In the genomic region with DNA sequence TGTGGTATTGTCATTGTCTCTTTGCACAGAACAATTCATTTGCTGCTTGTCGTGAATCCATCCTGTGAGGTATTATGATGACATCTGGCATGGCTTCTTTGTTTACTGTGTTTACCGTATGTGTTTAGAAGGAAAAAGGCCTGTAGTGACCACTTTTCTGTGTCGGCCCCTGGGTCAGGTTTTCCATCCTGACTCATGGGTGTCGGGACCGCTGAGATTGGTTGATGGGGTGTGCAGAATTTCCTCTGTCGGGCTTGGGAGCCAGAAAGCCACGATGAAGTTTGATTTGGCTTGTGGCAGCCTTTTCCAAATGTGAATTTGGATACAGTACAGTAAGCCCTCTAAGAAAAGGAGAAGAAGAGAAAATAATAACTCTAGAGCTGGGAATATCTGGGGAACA, we compare ENCODE assay signal across 10 cellular contexts.
DNase-seq lines count a peak whose midpoint lies in the region; ATAC-seq, FAIRE-seq and TF ChIP-seq lines count a peak whose summit lies in the region.
"Had no signal": no experiment of that assay in that cellular context is flagged by ENCODE, and none has a peak within 500 bp of the region (broad histone marks: within the 10 kb centered on the region; RNA-seq: fewer than 3 reads in every experiment).

No MANE protein-coding gene starts in this region.

- dilution Hi-C loops in IMR-90 (cut with HindIII; ENCODE audit: low sequenced_read_pairs, unreplicated experiment): no loop called here
- dilution Hi-C loops in keratinocyte (cut with MboI; ENCODE audit: extremely low pct_ligation_motif_present, low sequenced_read_pairs): no loop called here

- H3K27ac ChIP-seq in IMR-90 (ENCODE audit: insufficient read depth, low read length): peak overlapping the region; percentile 75
- H3K27ac ChIP-seq in ascending aorta: peak overlapping the region; percentile 92 to 97
- H3K27ac ChIP-seq in keratinocyte (ENCODE audit: control insufficient read depth, insufficient read depth, low read length): peak overlapping the region; percentile 90
- peak overlapping the region; percentile 87 to 96 (median 89) for H3K27ac ChIP-seq in stomach

- POLR2A ChIA-PET in IMR-90 (lab: Charles Lee; ENCODE audit: unreplicated experiment): no interaction called here
- POLR2A ChIA-PET in activated CD4-positive, alpha-beta memory T cell treated with anti-CD3 and anti-CD28 coated beads for 36 hours (lab: Charles Lee): no interaction called here

- no peaks in the 10 kb centered on the region for H3K9me3 Mint-ChIP-seq in activated CD4-positive, alpha-beta memory T cell treated with anti-CD3 and anti-CD28 coated beads for 36 hours

- no peak for TF ChIP-seq EP300 in stomach (IDR thresholded peaks at IDR 0.05)

- H3K79me1 ChIP-seq in IMR-90 (ENCODE audit: low read depth in 1 of 2, low read length in 2 of 2): peaks cover 29 to 72% of the 10 kb centered on the region in 2 experiments

- BruUV-seq in IMR-90 (replicated peaks; lab: Mats Ljungman, UMichigan): no TSS peak

- peaks cover 66% of the 10 kb centered on the region for H4K20me1 ChIP-seq in IMR-90 (ENCODE audit: insufficient read depth, low read length)
- H4K20me1 ChIP-seq in keratinocyte (ENCODE audit: control insufficient read depth, extremely low read depth, insufficient read depth, low read length): no peaks in the 10 kb centered on the region

- H3K4me1 Mint-ChIP-seq in activated CD4-positive, alpha-beta memory T cell treated with anti-CD3 and anti-CD28 coated beads for 36 hours (ENCODE audit: low read depth): peaks cover 31% of the 10 kb centered on the region

- WGBS in IMR-90 (ENCODE audit: extremely low coverage in 2 of 2, insufficient read length in 1 of 2), 2 experiments: 3% methylated on average over 3 of the region's 7 CpGs; no CpG with 5 or more reads in 1 of the 2 experiments
- WGBS in stomach, 5 donors: 13 to 30% (median 17%) methylated on average over 7 of the region's 7 CpGs

- H2BK20ac ChIP-seq in IMR-90 (ENCODE audit: low read depth, low read length): peak overlapping the region; percentile 43; the same call in 1 of the 2 replicates

- intact Hi-C loops in IMR-90 (cut with micrococcal nuclease) (no loop called here), ascending aorta (cut with DNase I) (loop anchor here (1.0 to 5.0 kb wide), 6 partner anchors 23 to 169 kb away; no protein-coding TSS in a partner anchor), stomach (cut with DNase I; ENCODE audit: low total_unique reads) (no loop called here)
- intact Hi-C loops in activated CD4-positive, alpha-beta memory T cell treated with anti-CD3 and anti-CD28 coated beads for 36 hours (cut with micrococcal nuclease): no loop called here

- no peak for TF ChIP-seq RAD21 in IMR-90 (IDR thresholded peaks at IDR 0.05; ENCODE audit: low read length)

- peak overlapping the region; percentile 87 for H3K4ac ChIP-seq in IMR-90 (ENCODE audit: low read depth, low read length)

- H3K4me1 ChIP-seq in IMR-90 (ENCODE audit: control insufficient read depth, insufficient read depth, low read length): peaks cover 22% of the 10 kb centered on the region
- peaks cover 38 to 51% of the 10 kb centered on the region in 2 donors for H3K4me1 ChIP-seq in ascending aorta
- H3K4me1 ChIP-seq in keratinocyte (ENCODE audit: control insufficient read depth, extremely low read depth, insufficient read depth, low read length): peaks cover 62% of the 10 kb centered on the region
- H3K4me1 ChIP-seq in stomach: peaks cover 52 to 90% (median 67%) of the 10 kb centered on the region in 4 donors

- H4K8ac ChIP-seq in IMR-90 (ENCODE audit: low read depth in 2 of 2, low read length in 2 of 2): peak overlapping the region; percentile 38 to 43; a peak in 3 of 4 replicates

- peaks cover 4% of the 10 kb centered on the region for H3K36me3 Mint-ChIP-seq in activated CD4-positive, alpha-beta memory T cell treated with anti-CD3 and anti-CD28 coated beads for 36 hours

- peak overlapping the region; percentile 87 for H3K23ac ChIP-seq in IMR-90 (ENCODE audit: low read depth, low read length)

- H3K9ac ChIP-seq in IMR-90 (ENCODE audit: low read depth, low read length) (peak overlapping the region; percentile 32), keratinocyte (ENCODE audit: control insufficient read depth, extremely low read depth, insufficient read depth, low read length) (peak overlapping the region; percentile 67)

- peak overlapping the region; percentile 62 for H2AK5ac ChIP-seq in IMR-90 (ENCODE audit: low read depth, low read length)

- peak overlapping the region; percentile 45; the same call in 2 of the 3 replicates for H2BK15ac ChIP-seq in IMR-90 (ENCODE audit: low read depth, low read length)

- H3K14ac ChIP-seq in IMR-90 (replicated peaks; ENCODE audit: low read depth, low read length): peak overlapping the region; percentile 85

- peak overlapping the region; percentile 32 for H4K5ac ChIP-seq in IMR-90 (ENCODE audit: low read depth, low read length)

- peaks cover 22% of the 10 kb centered on the region for H3K9me1 ChIP-seq in IMR-90 (ENCODE audit: insufficient read depth, low read length)
- no peaks in the 10 kb centered on the region for H3K9me1 ChIP-seq in keratinocyte (ENCODE audit: control insufficient read depth, extremely low read depth, insufficient read depth, low read length)

- H3K36me3 ChIP-seq in IMR-90 (ENCODE audit: control insufficient read depth, insufficient read depth, low read length): 0 out of 2 replicates have a peak, but pooled peaks cover 1% of the 10 kb centered on the region
- no peaks in the 10 kb centered on the region for H3K36me3 ChIP-seq in ascending aorta
- no peaks in the 10 kb centered on the region for H3K36me3 ChIP-seq in keratinocyte (ENCODE audit: control insufficient read depth in 2 of 2, extremely low read depth in 1 of 2, insufficient read depth in 2 of 2, low read length in 2 of 2)
- H3K36me3 ChIP-seq in stomach: no peaks in the 10 kb centered on the region

- ATAC-seq in IMR-90 (ENCODE audit: low read depth) (peak; percentile 49), GM21390 (IDR thresholded peaks at IDR 0.05; ENCODE audit: unreplicated experiment) (no peak)

- no peak for FAIRE-seq in keratinocyte (lab: Jason Lieb, UNC)
- FAIRE-seq: endometrium had no signal

- TF ChIP-seq CTCF in IMR-90 (conservative IDR thresholded peaks at IDR 0.05; ENCODE audit: low read depth, low read length): no peak
- TF ChIP-seq CTCF in ascending aorta (IDR thresholded peaks at IDR 0.05): no peak
- no peak for TF ChIP-seq CTCF in keratinocyte (optimal IDR thresholded peaks at IDR 0.05 in 1 of 3, IDR thresholded peaks at IDR 0.05 in 1 of 3, conservative IDR thresholded peaks at IDR 0.05 in 1 of 3; ENCODE audit: extremely low read depth in 1 of 3, insufficient read depth in 2 of 3, low read length in 3 of 3)
- no peak for TF ChIP-seq CTCF in stomach (IDR thresholded peaks at IDR 0.05)

- no peak overlapping the region for H3K4me3 Mint-ChIP-seq in activated CD4-positive, alpha-beta memory T cell treated with anti-CD3 and anti-CD28 coated beads for 36 hours

- peak overlapping the region; percentile 59 for H2AK9ac ChIP-seq in IMR-90 (replicated peaks; ENCODE audit: low read depth, low read length, poor library complexity)

- peak overlapping the region; percentile 22 for H4K91ac ChIP-seq in IMR-90 (ENCODE audit: insufficient read depth, low read depth, low read length)

- H2BK120ac ChIP-seq in IMR-90 (ENCODE audit: low read depth, low read length): peak overlapping the region; percentile 80

- H2AFZ ChIP-seq in IMR-90 (replicated peaks; ENCODE audit: low read length, poor library complexity) (peak overlapping the region; percentile 13), keratinocyte (ENCODE audit: control insufficient read depth, low read length) (no peak overlapping the region)

- H3K4me2 ChIP-seq in IMR-90 (ENCODE audit: low read depth, low read length) (peak overlapping the region; percentile 74), keratinocyte (ENCODE audit: control insufficient read depth, extremely low read depth, insufficient read depth, low read depth, low read length) (peak overlapping the region; percentile 76)

- H3K79me2 ChIP-seq in keratinocyte (ENCODE audit: control insufficient read depth, insufficient read depth, low read length): peaks cover 65% of the 10 kb centered on the region

- H3K18ac ChIP-seq in IMR-90 (ENCODE audit: low read depth, low read length): peak overlapping the region; percentile 67; the same call in 1 of the 2 replicates

- DNase-seq in IMR-90 (peak; percentile 67), ascending aorta (ENCODE audit: low spot score in 2 of 2) (peak in 1 of 2 donors; percentile 79), keratinocyte (ENCODE audit: low read depth, low spot score) (no peak), stomach (no peak), NOMO-1 treated with DMSO at 0.1 percent for 48 hours (lab: John Stamatoyannopoulos, UW; ENCODE audit: unreplicated experiment) (no peak), NCI-H524 (lab: John Stamatoyannopoulos, UW) (no peak)
- DNase-seq in activated CD4-positive, alpha-beta memory T cell treated with anti-CD3 and anti-CD28 coated beads for 36 hours: no peak
- DNase-seq: RPMI8226 had no signal

- CTCF ChIA-PET in IMR-90 (lab: Yijun Ruan, JAX): no interaction called here
- CTCF ChIA-PET in activated CD4-positive, alpha-beta memory T cell treated with anti-CD3 and anti-CD28 coated beads for 36 hours (lab: Charles Lee): no interaction called here

- H2BK5ac ChIP-seq in IMR-90 (ENCODE audit: low read depth, low read length, poor library complexity, severe bottlenecking): peak overlapping the region; percentile 79

- H3K56ac ChIP-seq in IMR-90 (ENCODE audit: extremely low read depth, insufficient read depth, low read length): peak overlapping the region; percentile 76

- H3K9me3 ChIP-seq in IMR-90 (ENCODE audit: control insufficient read depth, insufficient read depth, low read length) (no peaks in the 10 kb centered on the region), ascending aorta (no peaks in the 10 kb centered on the region), keratinocyte (ENCODE audit: control insufficient read depth, low read depth, low read length) (no peaks in the 10 kb centered on the region), stomach (no peaks in the 10 kb centered on the region)

- in situ Hi-C loops in IMR-90 (cut with MboI; ENCODE audit: low sequenced_read_pairs): no loop called here

- no peaks in the 10 kb centered on the region for H3K27me3 Mint-ChIP-seq in activated CD4-positive, alpha-beta memory T cell treated with anti-CD3 and anti-CD28 coated beads for 36 hours

- no peaks in the 10 kb centered on the region for H3K27me3 ChIP-seq in IMR-90 (ENCODE audit: control insufficient read depth, insufficient read depth, low read length)
- H3K27me3 ChIP-seq in ascending aorta: no peaks in the 10 kb centered on the region
- no peaks in the 10 kb centered on the region for H3K27me3 ChIP-seq in keratinocyte (ENCODE audit: control insufficient read depth, extremely low read depth, insufficient read depth, low read length)
- no peaks in the 10 kb centered on the region for H3K27me3 ChIP-seq in stomach

- no peak overlapping the region for H3K27ac Mint-ChIP-seq in activated CD4-positive, alpha-beta memory T cell treated with anti-CD3 and anti-CD28 coated beads for 36 hours

- TF ChIP-seq POLR2A in IMR-90 (IDR thresholded peaks at IDR 0.05; ENCODE audit: low read depth, low read length) (no peak), stomach (IDR thresholded peaks at IDR 0.05) (no peak)

- H3K4me3 ChIP-seq in IMR-90 (ENCODE audit: insufficient read depth, low read depth, low read length): no peak overlapping the region
- peak overlapping the region; percentile 15 to 41 for H3K4me3 ChIP-seq in ascending aorta
- H3K4me3 ChIP-seq in keratinocyte (ENCODE audit: control insufficient read depth in 2 of 3, extremely low read depth in 1 of 3, insufficient read depth in 2 of 3, low read depth in 1 of 3, low read length in 3 of 3): no peak overlapping the region
- H3K4me3 ChIP-seq in stomach: no peak overlapping the region

Comparison
In these comparisons a context has a peak if more than half of its experiments do, and no peak if none do; other contexts are left out.
1. H3K4me3 ChIP-seq: peak in ascending aorta (2 of 2); none in IMR-90 (single experiment), keratinocyte (0 of 3) and stomach (0 of 4).
2. Peak in every context shown above with its lines, with median percentiles within 50 percentile points of each other: H3K27ac ChIP-seq.